26 cellular contexts compared by ENCODE assay signal in the genomic region with DNA sequence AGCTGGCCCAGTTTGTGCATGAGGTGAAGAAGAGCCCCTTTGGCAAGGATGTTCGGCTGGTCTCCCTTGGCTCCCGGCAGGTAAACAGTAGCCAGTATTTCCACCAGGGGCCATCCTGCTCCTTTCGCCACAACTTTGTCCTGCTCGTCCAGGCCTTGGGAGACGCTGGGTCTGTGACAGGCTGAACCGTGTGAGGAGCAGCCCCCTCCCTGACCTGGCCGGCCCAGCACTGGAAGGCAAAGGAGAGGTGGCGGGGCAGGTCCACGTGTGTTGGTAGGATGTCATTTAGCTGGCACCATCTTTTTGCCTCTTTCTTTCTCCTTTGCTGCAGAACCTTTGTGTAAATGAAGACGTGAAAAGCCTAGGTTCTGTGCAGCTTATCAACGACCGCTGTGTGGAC. TPM values are rescaled to one million over a fixed set of nuclear protein-coding genes. Genes with fewer than 3 reads are reported as not detected.
A peak's percentile ranks its signal among the peaks of the same experiment; 100 is the strongest.
DNase-seq lines count a peak whose midpoint lies in the region; ATAC-seq and TF ChIP-seq lines count a peak whose summit lies in the region.
"Had no signal": no experiment of that assay in that cellular context is flagged by ENCODE, and none has a peak within 500 bp of the region (broad histone marks: within the 10 kb centered on the region; RNA-seq: fewer than 3 reads in every experiment).

No MANE protein-coding gene starts in this region.

- no peak for TF ChIP-seq POLR2A in prostate gland (IDR thresholded peaks at IDR 0.05)

- no peaks in the 10 kb centered on the region for H3K27me3 ChIP-seq in H9 (ENCODE audit: insufficient read depth, low read length)
- H3K27me3 ChIP-seq in endodermal cell (ENCODE audit: control insufficient read depth, insufficient read depth, low read length, poor library complexity, severe bottlenecking), result no peaks in the 10 kb centered on the region
- H3K27me3 ChIP-seq in neuronal stem cell (ENCODE audit: control insufficient read depth in 3 of 3, insufficient read depth in 3 of 3, low read depth in 1 of 3, low read length in 3 of 3), result no peaks in the 10 kb centered on the region
- H3K27me3 ChIP-seq in prostate gland (replicated peaks; ENCODE audit: insufficient read depth), result no peaks in the 10 kb centered on the region
- H3K27me3 ChIP-seq: BE2C, BLaER1 had no signal

- no peak overlapping the region for H3K14ac ChIP-seq in H9 (ENCODE audit: insufficient read depth, low read length)
- H3K14ac ChIP-seq in neuronal stem cell (ENCODE audit: low read length), result no peak overlapping the region

- no peak overlapping the region for H4K8ac ChIP-seq in H9 (replicated peaks; ENCODE audit: insufficient read length, low read depth, low read length)
- H4K8ac ChIP-seq in neuronal stem cell (ENCODE audit: low read depth, low read length), result no peak overlapping the region

- H2AK5ac ChIP-seq in H9 (ENCODE audit: insufficient read length, low read length), result no peak overlapping the region
- no peak overlapping the region for H2AK5ac ChIP-seq in neuronal stem cell (ENCODE audit: low read depth, low read length)

- no peak overlapping the region for H2BK15ac ChIP-seq in H9 (ENCODE audit: low read depth, low read length)
- H2BK15ac ChIP-seq in neuronal stem cell (ENCODE audit: low read length), result no peak overlapping the region

- H3K4me1 ChIP-seq in H9 (ENCODE audit: insufficient read depth, low read length) (no peaks in the 10 kb centered on the region), endodermal cell (ENCODE audit: control insufficient read depth, insufficient read depth, low read length) (no peaks in the 10 kb centered on the region), neuronal stem cell (ENCODE audit: control insufficient read depth in 2 of 2, insufficient read depth in 1 of 2, low read depth in 1 of 2, low read length in 2 of 2) (no peaks in the 10 kb centered on the region), prostate gland (replicated peaks) (no peaks in the 10 kb centered on the region)
- H3K4me1 ChIP-seq: BE2C, BLaER1 had no signal

- H3K9ac ChIP-seq in H9 (ENCODE audit: extremely low read depth, insufficient read length, low read length), result no peak overlapping the region
- H3K9ac ChIP-seq in endodermal cell (ENCODE audit: extremely low read depth, low read length, poor library complexity, severe bottlenecking), result no peak overlapping the region
- H3K9ac ChIP-seq in neuronal stem cell (ENCODE audit: low read depth, low read length, poor library complexity), result no peak overlapping the region
- H3K9ac ChIP-seq: BLaER1 had no signal

- H3K79me1 ChIP-seq in H9 (ENCODE audit: insufficient read depth, low read depth, low read length, poor library complexity, severe bottlenecking) (no peaks in the 10 kb centered on the region), neuronal stem cell (ENCODE audit: low read depth, low read length) (no peaks in the 10 kb centered on the region)

- H3K9me3 ChIP-seq in H9 (ENCODE audit: control insufficient read depth, low read depth, low read length), result no peaks in the 10 kb centered on the region
- no peaks in the 10 kb centered on the region for H3K9me3 ChIP-seq in endodermal cell (ENCODE audit: control insufficient read depth, low read length)
- no peaks in the 10 kb centered on the region for H3K9me3 ChIP-seq in neuronal stem cell (replicated peaks in 1 of 2; ENCODE audit: control insufficient read depth in 2 of 2, insufficient read depth in 1 of 2, low read depth in 1 of 2, low read length in 2 of 2)
- no peaks in the 10 kb centered on the region for H3K9me3 ChIP-seq in prostate gland
- H3K9me3 ChIP-seq: BE2C, BLaER1 had no signal

- H2BK120ac ChIP-seq in H9 (ENCODE audit: low read depth, low read length, poor library complexity, severe bottlenecking), result no peak overlapping the region
- H2BK120ac ChIP-seq in neuronal stem cell (ENCODE audit: low read depth, low read length), result no peak overlapping the region

- no peaks in the 10 kb centered on the region for H3K4me1 Mint-ChIP-seq in H9
- H3K4me1 Mint-ChIP-seq in endodermal cell, result no peaks in the 10 kb centered on the region
- no peaks in the 10 kb centered on the region for H3K4me1 Mint-ChIP-seq in progenitor cell of endocrine pancreas (ENCODE audit: low read depth)
- no peaks in the 10 kb centered on the region for H3K4me1 Mint-ChIP-seq in natural killer cell treated with Interleukin-12 subunit alpha and Interleukin-12 subunit beta and Interleukin-15 and Interleukin-18, amount 100 ng/mL, for 72 hours (ENCODE audit: low read depth in 2 of 2)
- H3K4me1 Mint-ChIP-seq: CD14-positive monocyte; CD4-positive, alpha-beta memory T cell; CD8-positive, alpha-beta memory T cell had no signal

- ATAC-seq in HG02970 (IDR thresholded peaks at IDR 0.05; ENCODE audit: low FRiP score, unreplicated experiment), result no peak
- ATAC-seq in natural killer cell treated with Interleukin-12 subunit alpha and Interleukin-12 subunit beta and Interleukin-15 and Interleukin-18, amount 100 ng/mL, for 72 hours, result no peak
- ATAC-seq: GM12878 had no signal

- H3K27ac ChIP-seq in H9 (ENCODE audit: insufficient read length, low read depth, low read length), result no peak overlapping the region
- H3K27ac ChIP-seq in endodermal cell (ENCODE audit: low read depth, low read length), result no peak overlapping the region
- no peak overlapping the region for H3K27ac ChIP-seq in neuronal stem cell (replicated peaks; ENCODE audit: low read length)
- no peak overlapping the region for H3K27ac ChIP-seq in prostate gland
- H3K27ac ChIP-seq: BLaER1 had no signal

- H3K23ac ChIP-seq in H9 (ENCODE audit: insufficient read length, low read depth, low read length) (no peak overlapping the region), neuronal stem cell (ENCODE audit: low read depth, low read length, poor library complexity) (peak overlapping the region; percentile 91)

- H3K4me3 ChIP-seq in endodermal cell (ENCODE audit: low read length) (no peak overlapping the region), neuronal stem cell (ENCODE audit: low read length in 2 of 2) (no peak overlapping the region), prostate gland (no peak overlapping the region)
- H3K4me3 ChIP-seq: BLaER1, GM12878 had no signal

- no peak overlapping the region for H3K4ac ChIP-seq in H9 (ENCODE audit: low read depth, low read length)
- no peak overlapping the region for H3K4ac ChIP-seq in neuronal stem cell (ENCODE audit: low read length)

- no peak overlapping the region for H2BK12ac ChIP-seq in H9 (ENCODE audit: insufficient read length, low read depth, low read length)
- peak overlapping the region; percentile 58 for H2BK12ac ChIP-seq in neuronal stem cell (ENCODE audit: low read length)

- TF ChIP-seq CTCF in H9 (conservative IDR thresholded peaks at IDR 0.05) (no peak), endodermal cell (conservative IDR thresholded peaks at IDR 0.05) (no peak), progenitor cell of endocrine pancreas (IDR thresholded peaks at IDR 0.05; ENCODE audit: unreplicated experiment) (no peak), prostate gland (IDR thresholded peaks at IDR 0.05) (no peak)

- no peak overlapping the region for H3K4me3 Mint-ChIP-seq in H9
- H3K4me3 Mint-ChIP-seq in endodermal cell, result no peak overlapping the region
- H3K4me3 Mint-ChIP-seq in progenitor cell of endocrine pancreas (ENCODE audit: low read depth), result no peak overlapping the region
- no peak overlapping the region for H3K4me3 Mint-ChIP-seq in natural killer cell treated with Interleukin-12 subunit alpha and Interleukin-12 subunit beta and Interleukin-15 and Interleukin-18, amount 100 ng/mL, for 72 hours
- H3K4me3 Mint-ChIP-seq: CD14-positive monocyte; CD4-positive, alpha-beta memory T cell; CD4-positive, CD25-positive, alpha-beta regulatory T cell; CD8-positive, alpha-beta memory T cell had no signal

- no peak overlapping the region for H3T11ph ChIP-seq in H9 (ENCODE audit: low read length)

- H3K18ac ChIP-seq in H9 (ENCODE audit: insufficient read length, low read depth, low read length) (no peak overlapping the region), neuronal stem cell (ENCODE audit: low read length) (no peak overlapping the region)

- H2BK20ac ChIP-seq in H9 (ENCODE audit: low read depth, low read length, poor library complexity, severe bottlenecking), result no peak overlapping the region

- peak overlapping the region in 1 of 3 experiments; percentile 27; a peak in 1 of 7 replicates for H3K27ac Mint-ChIP-seq in H9
- no peak overlapping the region for H3K27ac Mint-ChIP-seq in endodermal cell
- H3K27ac Mint-ChIP-seq in progenitor cell of endocrine pancreas, result peak overlapping the region; percentile 5
- H3K27ac Mint-ChIP-seq in natural killer cell treated with Interleukin-12 subunit alpha and Interleukin-12 subunit beta and Interleukin-15 and Interleukin-18, amount 100 ng/mL, for 72 hours, result no peak overlapping the region
- H3K27ac Mint-ChIP-seq: CD4-positive, alpha-beta memory T cell; CD4-positive, CD25-positive, alpha-beta regulatory T cell had no signal

- no peaks in the 10 kb centered on the region for H3K23me2 ChIP-seq in H9 (ENCODE audit: insufficient read length, low read depth, low read length, poor library complexity, severe bottlenecking)

- H3K27me3 Mint-ChIP-seq in H9 (ENCODE audit: low read depth), result no peaks in the 10 kb centered on the region
- no peaks in the 10 kb centered on the region for H3K27me3 Mint-ChIP-seq in endodermal cell (ENCODE audit: insufficient read depth)
- no peaks in the 10 kb centered on the region for H3K27me3 Mint-ChIP-seq in progenitor cell of endocrine pancreas
- H3K27me3 Mint-ChIP-seq in natural killer cell treated with Interleukin-12 subunit alpha and Interleukin-12 subunit beta and Interleukin-15 and Interleukin-18, amount 100 ng/mL, for 72 hours, result no peaks in the 10 kb centered on the region
- H3K27me3 Mint-ChIP-seq: CD4-positive, alpha-beta memory T cell; CD4-positive, CD25-positive, alpha-beta regulatory T cell; CD8-positive, alpha-beta memory T cell had no signal

- no peaks in the 10 kb centered on the region for H3K79me2 ChIP-seq in H9 (ENCODE audit: insufficient read depth, low read length)

- no peak overlapping the region for H3K56ac ChIP-seq in H9 (ENCODE audit: insufficient read length, low read depth, low read length)

- no peaks in the 10 kb centered on the region for H3K9me3 Mint-ChIP-seq in H9
- no peaks in the 10 kb centered on the region for H3K9me3 Mint-ChIP-seq in endodermal cell
- no peaks in the 10 kb centered on the region for H3K9me3 Mint-ChIP-seq in progenitor cell of endocrine pancreas (ENCODE audit: low read depth)
- H3K9me3 Mint-ChIP-seq in natural killer cell treated with Interleukin-12 subunit alpha and Interleukin-12 subunit beta and Interleukin-15 and Interleukin-18, amount 100 ng/mL, for 72 hours, result no peaks in the 10 kb centered on the region
- H3K9me3 Mint-ChIP-seq: CD14-positive monocyte; CD4-positive, alpha-beta memory T cell; CD4-positive, CD25-positive, alpha-beta regulatory T cell; CD8-positive, alpha-beta memory T cell had no signal

- DNase-seq in H9 (peak; percentile 28), endodermal cell (peak; percentile 42), neuronal stem cell (ENCODE audit: low spot score) (no peak), progenitor cell of endocrine pancreas (ENCODE audit: low spot score, unreplicated experiment) (no peak), NCI-H1092 (lab: John Stamatoyannopoulos, UW) (no peak), prostate gland (ENCODE audit: low spot score) (no peak)
- no peak for DNase-seq in natural killer cell treated with Interleukin-12 subunit alpha and Interleukin-12 subunit beta and Interleukin-15 and Interleukin-18, amount 100 ng/mL, for 72 hours (ENCODE audit: low spot score)
- DNase-seq: 8988T; ACHN; BE2C; C1 segment of cervical spinal cord; CD4-positive, alpha-beta memory T cell; CD4-positive, CD25-positive, alpha-beta regulatory T cell; CD8-positive, alpha-beta memory T cell; COR-L47; DMS 273 treated with DMSO at 0.1 percent for 48 hours; DMS153; DMS53; DMS79; DND-41; EL; GDM1 had no signal

- H4K5ac ChIP-seq in H9 (ENCODE audit: insufficient read length, low read depth, low read length), result no peak overlapping the region

- peaks cover 8% of the 10 kb centered on the region for H3K36me3 ChIP-seq in endodermal cell (ENCODE audit: control insufficient read depth, insufficient read depth, low read length)
- H3K36me3 ChIP-seq in neuronal stem cell (replicated peaks in 1 of 2; ENCODE audit: control insufficient read depth in 2 of 2, insufficient read depth in 2 of 2, low read length in 2 of 2), result peaks cover 13 to 85% of the 10 kb centered on the region in 2 donors
- no peaks in the 10 kb centered on the region for H3K36me3 ChIP-seq in prostate gland

- H4K91ac ChIP-seq in H9 (ENCODE audit: insufficient read length, low read depth, low read length) (no peak overlapping the region), neuronal stem cell (ENCODE audit: low read depth, low read length, poor library complexity) (no peak overlapping the region)

- no peak overlapping the region for H3K4me2 ChIP-seq in H9 (ENCODE audit: insufficient read depth, insufficient read length, low read length)
- no peak overlapping the region for H3K4me2 ChIP-seq in neuronal stem cell (ENCODE audit: insufficient read depth, low read length, poor library complexity, severe bottlenecking)
- H3K4me2 ChIP-seq: BLaER1 had no signal

- no peak overlapping the region for H2AFZ ChIP-seq in H9 (ENCODE audit: low read length)
- no peak overlapping the region for H2AFZ ChIP-seq in neuronal stem cell (ENCODE audit: low read length)

- WGBS in H9 (ENCODE audit: extremely low coverage, insufficient read length, low lambda C conversion rate), result no CpG with 5 or more reads among the region's 12 CpGs
- 94 to 95% methylated on average over 7 to 12 of the region's 12 CpGs for WGBS in endodermal cell (ENCODE audit: insufficient coverage in 1 of 2, insufficient read length in 1 of 2), 2 experiments
- WGBS in neuronal stem cell (ENCODE audit: extremely low coverage in 2 of 2, insufficient read length in 2 of 2, insufficient replicate concordance in 1 of 2), 2 donors, result no CpG with 5 or more reads among the region's 12 CpGs
- WGBS in prostate gland, result 85% methylated on average over 12 of the region's 12 CpGs

- H3K36me3 Mint-ChIP-seq in H9 (ENCODE audit: insufficient read depth in 1 of 3, low read depth in 3 of 3) (peaks cover 29 to 82% (median 72%) of the 10 kb centered on the region in 3 experiments; a peak in 6 of 7 replicates), endodermal cell (ENCODE audit: low read depth) (peaks cover 75% of the 10 kb centered on the region), progenitor cell of endocrine pancreas (ENCODE audit: insufficient read depth) (peaks cover 15% of the 10 kb centered on the region)
- H3K36me3 Mint-ChIP-seq in natural killer cell treated with Interleukin-12 subunit alpha and Interleukin-12 subunit beta and Interleukin-15 and Interleukin-18, amount 100 ng/mL, for 72 hours, result no peaks in the 10 kb centered on the region

- H2BK5ac ChIP-seq in H9 (ENCODE audit: insufficient read length, low read length) (no peak overlapping the region), neuronal stem cell (ENCODE audit: low read length) (no peak overlapping the region)

- intact Hi-C loops in prostate gland (cut with DNase I), result no loop called here

- no peaks in the 10 kb centered on the region for H4K20me1 ChIP-seq in H9 (ENCODE audit: control insufficient read depth, insufficient read depth, insufficient read length)
- H4K20me1 ChIP-seq: BLaER1 had no signal

RNA-seq across cellular contexts. Expression of a gene that starts 15.4 kb away (rescaled TPM):
- 175 and 183 TPM in 2 replicates for total RNA-seq in H9 (2021)
- total RNA-seq in endodermal cell, result 100 to 1,000 TPM; 136 to 298 TPM
- polyA plus RNA-seq in endodermal cell (2013, experiment 1 of 2), result 70.7 TPM
- 52.5 TPM for polyA plus RNA-seq in endodermal cell (2013, experiment 2 of 2)
- 36.0 TPM for polyA plus RNA-seq in neuronal stem cell (2013, experiment 1 of 2)
- 34.3 TPM for polyA plus RNA-seq in neuronal stem cell (2013, experiment 2 of 2)
- total RNA-seq in progenitor cell of endocrine pancreas, result 238 and 247 TPM in 2 replicates
- total RNA-seq in prostate gland, result 10 to 100 TPM; 24.2 to 49.0 TPM
- total RNA-seq in natural killer cell treated with Interleukin-12 subunit alpha and Interleukin-12 subunit beta and Interleukin-15 and Interleukin-18, amount 100 ng/mL, for 72 hours, result 100 to 1,000 TPM; 102 to 257 TPM

Comparison
In these comparisons a context has a peak if more than half of its experiments do, and no peak if none do; other contexts are left out.
1. DNase-seq: peak in H9 (single experiment) and endodermal cell (single experiment); none in neuronal stem cell (single experiment), progenitor cell of endocrine pancreas (single experiment), NCI-H1092 (single experiment), prostate gland (single experiment) and natural killer cell treated with Interleukin-12 subunit alpha and Interleukin-12 subunit beta and Interleukin-15 and Interleukin-18, amount 100 ng/mL, for 72 hours (single experiment).